Comparison of ENCODE assay signal across 19 cellular contexts in genomic region chr4:7095611-7096155, GRCh38. TPM values are rescaled to one million over a fixed set of nuclear protein-coding genes. Genes with fewer than 3 reads are reported as not detected.
DNase-seq lines count a peak whose midpoint lies in the region; ATAC-seq and TF ChIP-seq lines count a peak whose summit lies in the region.
"Had no signal": no experiment of that assay in that cellular context is flagged by ENCODE, and none has a peak within 500 bp of the region (broad histone marks: within the 10 kb centered on the region; RNA-seq: fewer than 3 reads in every experiment).

No MANE protein-coding gene starts in this region.

- intact Hi-C loops in sciatic nerve (cut with DNase I) = no loop called here
- intact Hi-C loops in natural killer cell (cut with micrococcal nuclease) = no loop called here

- H3K36me3 Mint-ChIP-seq in endodermal cell (ENCODE audit: low read depth) (no peaks in the 10 kb centered on the region), nephron progenitor cell (ENCODE audit: low read depth) (no peaks in the 10 kb centered on the region), natural killer cell (no peaks in the 10 kb centered on the region)
- H3K36me3 Mint-ChIP-seq in activated T-cell treated with anti-CD3 and anti-CD28 coated beads, Interleukin-2, amount 50 U/mL, for 72 hours (ENCODE audit: insufficient read depth in 2 of 2) = no peaks in the 10 kb centered on the region
- H3K36me3 Mint-ChIP-seq: CD4-positive, CD25-positive, alpha-beta regulatory T cell; CD8-positive, alpha-beta T cell had no signal

- no peaks in the 10 kb centered on the region for H3K9me3 ChIP-seq in endodermal cell (ENCODE audit: control insufficient read depth, low read length)
- H3K9me3 ChIP-seq: BLaER1, HAP-1 had no signal

- 77 to 92% methylated on average over 6 to 16 of the region's 16 CpGs for WGBS in endodermal cell (ENCODE audit: insufficient coverage in 1 of 2, insufficient read length in 1 of 2), 2 experiments

- H3K27me3 Mint-ChIP-seq in endodermal cell (ENCODE audit: insufficient read depth) = peaks cover 74% of the 10 kb centered on the region
- peaks cover 67% of the 10 kb centered on the region for H3K27me3 Mint-ChIP-seq in nephron progenitor cell (ENCODE audit: low read depth, poor library complexity)
- peaks cover 19 to 35% of the 10 kb centered on the region in 2 donors for H3K27me3 Mint-ChIP-seq in natural killer cell (ENCODE audit: low read depth in 2 of 2)
- peaks cover 12% of the 10 kb centered on the region for H3K27me3 Mint-ChIP-seq in activated T-cell treated with anti-CD3 and anti-CD28 coated beads, Interleukin-2, amount 50 U/mL, for 72 hours (ENCODE audit: low read depth)

- H3K4me1 ChIP-seq in endodermal cell (ENCODE audit: control insufficient read depth, insufficient read depth, low read length) = no peaks in the 10 kb centered on the region
- H3K4me1 ChIP-seq: HAP-1 had no signal

- H3K9ac ChIP-seq in endodermal cell (ENCODE audit: extremely low read depth, low read length, poor library complexity, severe bottlenecking) = no peak overlapping the region
- H3K9ac ChIP-seq: BLaER1 had no signal

- H3K27me3 ChIP-seq in endodermal cell (ENCODE audit: control insufficient read depth, insufficient read depth, low read length, poor library complexity, severe bottlenecking) = peaks cover 37% of the 10 kb centered on the region
- H3K27me3 ChIP-seq: BLaER1 had no signal

- no peak for TF ChIP-seq CTCF in endodermal cell (conservative IDR thresholded peaks at IDR 0.05)
- no peak for TF ChIP-seq CTCF in nephron progenitor cell (IDR thresholded peaks at IDR 0.05)
- no peak for TF ChIP-seq CTCF in natural killer cell (IDR thresholded peaks at IDR 0.05)

- no peaks in the 10 kb centered on the region for H3K4me1 Mint-ChIP-seq in endodermal cell
- H3K4me1 Mint-ChIP-seq in nephron progenitor cell = no peaks in the 10 kb centered on the region
- no peaks in the 10 kb centered on the region for H3K4me1 Mint-ChIP-seq in natural killer cell
- no peaks in the 10 kb centered on the region for H3K4me1 Mint-ChIP-seq in activated T-cell treated with anti-CD3 and anti-CD28 coated beads, Interleukin-2, amount 50 U/mL, for 72 hours (ENCODE audit: low read depth)
- H3K4me1 Mint-ChIP-seq: B cell had no signal

- ATAC-seq in sciatic nerve = no peak
- no peak for ATAC-seq in natural killer cell
- no peak for ATAC-seq in activated T-cell treated with anti-CD3 and anti-CD28 coated beads, Interleukin-2, amount 50 U/mL, for 72 hours (replicated peaks in 1 of 2)
- no peak for ATAC-seq in GM21381 (IDR thresholded peaks at IDR 0.05; ENCODE audit: unreplicated experiment)
- ATAC-seq: CD8-positive, alpha-beta T cell; GM12878 had no signal

- H3K9me3 Mint-ChIP-seq in endodermal cell = no peaks in the 10 kb centered on the region
- peaks cover 6% of the 10 kb centered on the region for H3K9me3 Mint-ChIP-seq in nephron progenitor cell
- no peaks in the 10 kb centered on the region for H3K9me3 Mint-ChIP-seq in natural killer cell
- no peaks in the 10 kb centered on the region for H3K9me3 Mint-ChIP-seq in activated T-cell treated with anti-CD3 and anti-CD28 coated beads, Interleukin-2, amount 50 U/mL, for 72 hours
- H3K9me3 Mint-ChIP-seq: CD4-positive, CD25-positive, alpha-beta regulatory T cell; CD8-positive, alpha-beta T cell had no signal

- DNase-seq in D341Med (ENCODE audit: low spot score) = peak; percentile 13
- DNase-seq in endodermal cell = peak; percentile 17
- DNase-seq in nephron progenitor cell = no peak
- peak; percentile 47 for DNase-seq in sciatic nerve (ENCODE audit: low spot score)
- DNase-seq in natural killer cell = no peak
- no peak for DNase-seq in activated T-cell treated with anti-CD3 and anti-CD28 coated beads, Interleukin-2, amount 50 U/mL, for 72 hours
- DNase-seq: CD4-positive, CD25-positive, alpha-beta regulatory T cell; CD8-positive, alpha-beta T cell; DMS53; DMS79 treated with DMSO at 0.1 percent for 48 hours; GOT3; HFFc6 had no signal

- H3K27ac Mint-ChIP-seq in endodermal cell (no peak overlapping the region), nephron progenitor cell (peak overlapping the region; percentile 91), natural killer cell (no peak overlapping the region)
- no peak overlapping the region for H3K27ac Mint-ChIP-seq in activated T-cell treated with anti-CD3 and anti-CD28 coated beads, Interleukin-2, amount 50 U/mL, for 72 hours
- H3K27ac Mint-ChIP-seq: B cell; CD4-positive, CD25-positive, alpha-beta regulatory T cell; CD8-positive, alpha-beta T cell; HFFc6 had no signal

- no peak overlapping the region for H3K27ac ChIP-seq in endodermal cell (ENCODE audit: low read depth, low read length)
- H3K27ac ChIP-seq: 22Rv1, BLaER1, C4-2B had no signal

- H3K4me3 Mint-ChIP-seq in endodermal cell (no peak overlapping the region), nephron progenitor cell (no peak overlapping the region), natural killer cell (no peak overlapping the region)
- no peak overlapping the region for H3K4me3 Mint-ChIP-seq in activated T-cell treated with anti-CD3 and anti-CD28 coated beads, Interleukin-2, amount 50 U/mL, for 72 hours
- H3K4me3 Mint-ChIP-seq: B cell; CD4-positive, CD25-positive, alpha-beta regulatory T cell; CD8-positive, alpha-beta T cell; HFFc6 had no signal

- H3K4me3 ChIP-seq in endodermal cell (ENCODE audit: low read length) = no peak overlapping the region
- H3K4me3 ChIP-seq: BLaER1, GM12878, HAP-1 had no signal

- H3K36me3 ChIP-seq in endodermal cell (ENCODE audit: control insufficient read depth, insufficient read depth, low read length) = no peaks in the 10 kb centered on the region
- H3K36me3 ChIP-seq: BLaER1, HAP-1 had no signal

RNA-seq across cellular contexts. Expression of gene GRPEL1, which starts 27.8 kb away (rescaled TPM):
- total RNA-seq in endodermal cell (10 to 100 TPM; 18.5 to 25.5 TPM), sciatic nerve (20.6 TPM), natural killer cell (10 to 100 TPM; 20.1 to 37.8 (median 36.8) TPM)
- 16.3 TPM for polyA plus RNA-seq in endodermal cell (2013, experiment 1 of 2)
- polyA plus RNA-seq in endodermal cell (2013, experiment 2 of 2) = 14.6 TPM
- total RNA-seq in activated T-cell treated with anti-CD3 and anti-CD28 coated beads, Interleukin-2, amount 50 U/mL, for 72 hours = 10 to 100 TPM; 47.6 to 65.5 TPM

RNA-seq across cellular contexts. Expression of gene TADA2B, which starts 52.5 kb away (rescaled TPM):
- total RNA-seq in endodermal cell (10 to 100 TPM; 17.3 to 17.5 TPM), sciatic nerve (14.8 TPM), natural killer cell (10 to 100 TPM; 22.7 to 36.3 (median 35.9) TPM)
- polyA plus RNA-seq in endodermal cell (2013, experiment 1 of 2) = 11.6 TPM
- 10.6 TPM for polyA plus RNA-seq in endodermal cell (2013, experiment 2 of 2)
- 10 to 100 TPM; 14.5 to 15.3 TPM for total RNA-seq in activated T-cell treated with anti-CD3 and anti-CD28 coated beads, Interleukin-2, amount 50 U/mL, for 72 hours

Comparison
In these comparisons a context has a peak if more than half of its experiments do, and no peak if none do; other contexts are left out.
1. DNase-seq: peak in D341Med (single experiment), endodermal cell (single experiment) and sciatic nerve (single experiment); none in nephron progenitor cell (single experiment), natural killer cell (single experiment) and activated T-cell treated with anti-CD3 and anti-CD28 coated beads, Interleukin-2, amount 50 U/mL, for 72 hours (0 of 2).